ENCODE assay signal across 1 cellular context in genomic region chr10:89203237-89203636, GRCh38.
TF ChIP-seq lines count a peak whose summit lies in the region.

No MANE protein-coding gene starts in this region.

TF ChIP-seq in H1, 55 proteins besides CTCF, POLR2A, EP300 and RAD21:
- TF ChIP-seq RFX5 (IDR thresholded peaks at IDR 0.05; ENCODE audit: borderline replicate concordance, low read depth, low read length) = no peak
- no peak for TF ChIP-seq CREB1 (IDR thresholded peaks at IDR 0.05)
